In genomic region chr2:95414015-95414594, GRCh38 we compare ENCODE assay signal across 8 cellular contexts. TPM values are rescaled to one million over a fixed set of nuclear protein-coding genes. Genes with fewer than 3 reads are reported as not detected.
DNase-seq lines count a peak whose midpoint lies in the region; ATAC-seq and TF ChIP-seq lines count a peak whose summit lies in the region.
"Not testable (repeated sequence)": the region's sequence is repeated elsewhere in the genome, so short reads cannot be mapped to it uniquely, and the experiment has no call there.

No MANE protein-coding gene starts in this region.

- H3K4me3 Mint-ChIP-seq in CD4-positive, alpha-beta T cell; activated CD4-positive, alpha-beta T cell treated with anti-CD3 and anti-CD28 coated beads, Interleukin-2, amount 10 ng/mL, durations not matched to agents 7 days and 5 days: not testable (repeated sequence)

- peaks cover 10% of the 10 kb centered on the region for H3K36me3 Mint-ChIP-seq in CD4-positive, alpha-beta T cell (ENCODE audit: low read depth)
- not testable (repeated sequence) for H3K36me3 Mint-ChIP-seq in activated CD4-positive, alpha-beta T cell treated with anti-CD3 and anti-CD28 coated beads, Interleukin-2, amount 10 ng/mL, durations not matched to agents 7 days and 5 days (ENCODE audit: low read depth)

- H3K4me1 Mint-ChIP-seq in CD4-positive, alpha-beta T cell (ENCODE audit: low read depth); activated CD4-positive, alpha-beta T cell treated with anti-CD3 and anti-CD28 coated beads, Interleukin-2, amount 10 ng/mL, durations not matched to agents 7 days and 5 days: not testable (repeated sequence)

- CTCF ChIA-PET in CD4-positive, alpha-beta T cell (lab: Charles Lee); activated CD4-positive, alpha-beta T cell treated with anti-CD3 and anti-CD28 coated beads, Interleukin-2, amount 10 ng/mL, durations not matched to agents 7 days and 5 days (lab: Charles Lee): not testable (repeated sequence)

- not testable (repeated sequence) for H3K27me3 ChIP-seq in CD4-positive, alpha-beta T cell (ENCODE audit: control insufficient read depth, insufficient read depth, low read length); HL-60 (ENCODE audit: insufficient read depth, poor library complexity, severe bottlenecking)

- POLR2A ChIA-PET in CD4-positive, alpha-beta T cell (lab: Charles Lee); activated CD4-positive, alpha-beta T cell treated with anti-CD3 and anti-CD28 coated beads, Interleukin-2, amount 10 ng/mL, durations not matched to agents 7 days and 5 days (lab: Charles Lee): not testable (repeated sequence)

- not testable (repeated sequence) for H3K9me3 Mint-ChIP-seq in CD4-positive, alpha-beta T cell; activated CD4-positive, alpha-beta T cell treated with anti-CD3 and anti-CD28 coated beads, Interleukin-2, amount 10 ng/mL, durations not matched to agents 7 days and 5 days

- H3K27ac Mint-ChIP-seq in CD4-positive, alpha-beta T cell; activated CD4-positive, alpha-beta T cell treated with anti-CD3 and anti-CD28 coated beads, Interleukin-2, amount 10 ng/mL, durations not matched to agents 7 days and 5 days: not testable (repeated sequence)

- H3K4me3 ChIP-seq in HL-60 (replicated peaks; ENCODE audit: insufficient read depth, low read length), result not testable (repeated sequence)

- not testable (repeated sequence) for H3K27me3 Mint-ChIP-seq in CD4-positive, alpha-beta T cell; activated CD4-positive, alpha-beta T cell treated with anti-CD3 and anti-CD28 coated beads, Interleukin-2, amount 10 ng/mL, durations not matched to agents 7 days and 5 days

- TF ChIP-seq CTCF in CD4-positive, alpha-beta T cell (IDR thresholded peaks at IDR 0.05), result peak; percentile 68
- TF ChIP-seq CTCF in HL-60 (IDR thresholded peaks at IDR 0.05; ENCODE audit: insufficient read depth, low read length), result peak; percentile 33

- intact Hi-C loops in CD4-positive, alpha-beta T cell (cut with DNase I, micrococcal nuclease), result not testable (repeated sequence)

- peak; percentile 68 for ATAC-seq in CD4-positive, alpha-beta T cell (ENCODE audit: poor library complexity)
- peak; percentile 55 for ATAC-seq in GM19468 (IDR thresholded peaks at IDR 0.05; ENCODE audit: extremely low read depth, unreplicated experiment)

- not testable (repeated sequence) for H3K9me3 ChIP-seq in CD4-positive, alpha-beta T cell (ENCODE audit: control insufficient read depth, low read length)

- not testable (repeated sequence) for H3K27ac ChIP-seq in CD4-positive, alpha-beta T cell (ENCODE audit: low read depth, low read length); HL-60 (replicated peaks)

- DNase-seq in CD4-positive, alpha-beta T cell, result peak in 9 of 10 experiments; percentile 36 to 71 (median 52)
- DNase-seq in HL-60 (ENCODE audit: low read depth in 1 of 2, low spot score in 1 of 2) (peak; percentile 20 to 60), NCI-H82 (lab: John Stamatoyannopoulos, UW) (peak; percentile 86), cerebellar nuclear complex (lab: John Stamatoyannopoulos, UW) (peak; percentile 12 to 83), kidney tubule cell (ENCODE audit: low spot score) (peak; percentile 80)
- peak; percentile 68 for DNase-seq in activated CD4-positive, alpha-beta T cell treated with anti-CD3 and anti-CD28 coated beads, Interleukin-2, amount 10 ng/mL, durations not matched to agents 7 days and 5 days
- peak; percentile 38 to 63 for DNase-seq in stimulated activated CD4-positive, alpha-beta T cell treated with anti-CD3 and anti-CD28 coated beads, Interleukin-1b, Interleukin-23, amount 100 ng/mL, for 4 hours (ENCODE audit: low read depth in 2 of 2)

RNA-seq across cellular contexts. Expression of gene FAHD2A, which starts 11.6 kb away (rescaled TPM):
- 10 to 100 TPM; 26.5 to 27.5 TPM for total RNA-seq in CD4-positive, alpha-beta T cell
- 10 to 100 TPM; 34.3 to 35.9 TPM for total RNA-seq in activated CD4-positive, alpha-beta T cell treated with anti-CD3 and anti-CD28 coated beads, Interleukin-2, amount 10 ng/mL, durations not matched to agents 7 days and 5 days
